8 cellular contexts compared by ENCODE assay signal in genomic region chr19:47113446-47114348, GRCh38. TPM values are rescaled to one million over a fixed set of nuclear protein-coding genes. Genes with fewer than 3 reads are reported as not detected.
A peak's percentile ranks its signal among the peaks of the same experiment; 100 is the strongest.
DNase-seq lines count a peak whose midpoint lies in the region; ATAC-seq and TF ChIP-seq lines count a peak whose summit lies in the region.

Gene ZC3H4 (minus strand): TSS chr19:47113776. CDS start chr19:47112584, 1,192 bp downstream.

- H3K36me3 ChIP-seq in colonic mucosa: no peaks in the 10 kb centered on the region

- ATAC-seq in HG03520 (IDR thresholded peaks at IDR 0.05; ENCODE audit: unreplicated experiment): peak; percentile 33
- no peak for ATAC-seq in GM18858 (IDR thresholded peaks at IDR 0.05; ENCODE audit: unreplicated experiment)

- peak within 1 kb of the TSS; percentile 100 for H3K27ac ChIP-seq in colonic mucosa

- DNase-seq in NCI-H748 (lab: John Stamatoyannopoulos, UW; ENCODE audit: unreplicated experiment): peak; percentile 96
- DNase-seq in activated CD4-positive, alpha-beta T cell treated with anti-CD3 and anti-CD28 coated beads, Interleukin-2, amount 10 ng/mL, durations not matched to agents 7 days and 5 days: peak; percentile 97
- DNase-seq in colonic mucosa: peak; percentile 97
- DNase-seq in kidney tubule cell (ENCODE audit: low spot score): peak; percentile 92
- peak; percentile 90 to 95 (median 94) for DNase-seq in stimulated activated CD4-positive, alpha-beta T cell treated with anti-CD3 and anti-CD28 coated beads, Interleukin-1b, Interleukin-23, amount 100 ng/mL, for 24 hours (ENCODE audit: low read depth in 4 of 4, low spot score in 1 of 4)

- intact Hi-C loops in colonic mucosa (cut with DNase I): no loop called here

- peak within 1 kb of the TSS; percentile 81 for H3K4me3 ChIP-seq in colonic mucosa

- TF ChIP-seq CTCF in colonic mucosa (IDR thresholded peaks at IDR 0.05): no peak

- H3K27me3 ChIP-seq in colonic mucosa: no peaks in the 10 kb centered on the region

- CTCF ChIA-PET in activated CD4-positive, alpha-beta T cell treated with anti-CD3 and anti-CD28 coated beads, Interleukin-2, amount 10 ng/mL, durations not matched to agents 7 days and 5 days (lab: Charles Lee): interaction anchor here (0.8 to 2.1 kb wide), 10 partner anchors 9 to 158 kb away, joined by 3 to 17 read pairs (median 5); partner anchors contain the start of gene SAE1

- peaks cover 24% of the 10 kb centered on the region for H3K4me1 Mint-ChIP-seq in activated CD4-positive, alpha-beta T cell treated with anti-CD3 and anti-CD28 coated beads, Interleukin-2, amount 10 ng/mL, durations not matched to agents 7 days and 5 days

- no peaks in the 10 kb centered on the region for H3K4me1 ChIP-seq in colonic mucosa

- POLR2A ChIA-PET in activated CD4-positive, alpha-beta T cell treated with anti-CD3 and anti-CD28 coated beads, Interleukin-2, amount 10 ng/mL, durations not matched to agents 7 days and 5 days (lab: Charles Lee): interaction anchor here (0.6 to 1.7 kb wide), 7 partner anchors 10 to 371 kb away, joined by 3 to 33 read pairs (median 3); partner anchors contain the start of gene KPTN

- H3K9me3 ChIP-seq in colonic mucosa: no peaks in the 10 kb centered on the region

- no peaks in the 10 kb centered on the region for H3K9me3 Mint-ChIP-seq in activated CD4-positive, alpha-beta T cell treated with anti-CD3 and anti-CD28 coated beads, Interleukin-2, amount 10 ng/mL, durations not matched to agents 7 days and 5 days

- peaks cover 34% of the 10 kb centered on the region for H3K36me3 Mint-ChIP-seq in activated CD4-positive, alpha-beta T cell treated with anti-CD3 and anti-CD28 coated beads, Interleukin-2, amount 10 ng/mL, durations not matched to agents 7 days and 5 days (ENCODE audit: low read depth)

- H3K4me3 Mint-ChIP-seq in activated CD4-positive, alpha-beta T cell treated with anti-CD3 and anti-CD28 coated beads, Interleukin-2, amount 10 ng/mL, durations not matched to agents 7 days and 5 days: peak within 1 kb of the TSS; percentile 93

- peak within 1 kb of the TSS; percentile 100 for H3K27ac Mint-ChIP-seq in activated CD4-positive, alpha-beta T cell treated with anti-CD3 and anti-CD28 coated beads, Interleukin-2, amount 10 ng/mL, durations not matched to agents 7 days and 5 days

- no peaks in the 10 kb centered on the region for H3K27me3 Mint-ChIP-seq in activated CD4-positive, alpha-beta T cell treated with anti-CD3 and anti-CD28 coated beads, Interleukin-2, amount 10 ng/mL, durations not matched to agents 7 days and 5 days

- peak within 1 kb of the TSS; percentile 99 to 100 for H3K9ac ChIP-seq in colonic mucosa (ENCODE audit: low read depth in 2 of 2, low read length in 2 of 2)

- peak; percentile 48 for TF ChIP-seq POLR2A in GM15510 (IDR thresholded peaks at IDR 0.05; ENCODE audit: borderline replicate concordance, extremely low read depth, insufficient read length)

RNA-seq across cellular contexts. Expression of gene ZC3H4, which starts in this region (rescaled TPM):
- 100 to 1,000 TPM in 1 of 2 experiments, 10 to 100 TPM in 1; 99.5 to 115 TPM for total RNA-seq in activated CD4-positive, alpha-beta T cell treated with anti-CD3 and anti-CD28 coated beads, Interleukin-2, amount 10 ng/mL, durations not matched to agents 7 days and 5 days
- 10 to 100 TPM; 27.2 to 62.2 TPM for total RNA-seq in colonic mucosa
